In genomic region chr20:37131486-37131885, GRCh38 we compare ENCODE assay signal across 23 cellular contexts. TPM values are rescaled to one million over a fixed set of nuclear protein-coding genes. Genes with fewer than 3 reads are reported as not detected.
DNase-seq lines count a peak whose midpoint lies in the region; ATAC-seq and TF ChIP-seq lines count a peak whose summit lies in the region.
"Had no signal": no experiment of that assay in that cellular context is flagged by ENCODE, and none has a peak within 500 bp of the region (broad histone marks: within the 10 kb centered on the region; RNA-seq: fewer than 3 reads in every experiment).

No MANE protein-coding gene starts in this region.

- H2BK15ac ChIP-seq in IMR-90 (ENCODE audit: low read depth, low read length): no peak overlapping the region

- H3K27me3 ChIP-seq in IMR-90 (ENCODE audit: control insufficient read depth, insufficient read depth, low read length): peaks cover 9% of the 10 kb centered on the region
- H3K27me3 ChIP-seq: BLaER1 treated with 17β-estradiol and CSF1 and Interleukin-3, amounts not matched to agents 10 nM and 100 nM had no signal

- H3K56ac ChIP-seq in IMR-90 (ENCODE audit: extremely low read depth, insufficient read depth, low read length): no peak overlapping the region

- no peaks in the 10 kb centered on the region for H3K9me3 ChIP-seq in IMR-90 (ENCODE audit: control insufficient read depth, insufficient read depth, low read length)
- H3K9me3 ChIP-seq: A549, HAP-1, MG63 had no signal

- H3K27me3 Mint-ChIP-seq in activated T-helper 1 cell treated with anti-CD3 and anti-CD28 coated beads, Interleukin-12 subunit alpha, Interleukin-12 subunit beta, Interleukin-2, Interleukin-4 antibody, amounts not matched to agents 30 ng/mL and 10 ng/mL and 1 ng/mL, durations not matched to agents 14 hours and 24 hours and 36 hours (ENCODE audit: insufficient read depth): peaks cover 24% of the 10 kb centered on the region
- H3K27me3 Mint-ChIP-seq: CD4-positive, alpha-beta T cell had no signal

- no peaks in the 10 kb centered on the region for H3K4me1 ChIP-seq in IMR-90 (ENCODE audit: control insufficient read depth, insufficient read depth, low read length)
- H3K4me1 ChIP-seq: A549, HAP-1 had no signal

- H4K20me1 ChIP-seq in IMR-90 (ENCODE audit: insufficient read depth, low read length): no peaks in the 10 kb centered on the region
- H4K20me1 ChIP-seq: BLaER1 treated with 17β-estradiol and CSF1 and Interleukin-3, amounts not matched to agents 10 nM and 100 nM had no signal

- H3K4me3 ChIP-seq in IMR-90 (ENCODE audit: insufficient read depth, low read depth, low read length) (no peak overlapping the region), skeletal muscle cell (ENCODE audit: low read depth, low read length) (no peak overlapping the region)
- H3K4me3 ChIP-seq: A549; BLaER1 treated with 17β-estradiol and CSF1 and Interleukin-3, amounts not matched to agents 10 nM and 100 nM; HAP-1; MG63 had no signal

- no peak overlapping the region for H2AK5ac ChIP-seq in IMR-90 (ENCODE audit: low read depth, low read length)

- H3K4me2 ChIP-seq in IMR-90 (ENCODE audit: low read depth, low read length): no peak overlapping the region
- H3K4me2 ChIP-seq: A549; BLaER1 treated with 17β-estradiol and CSF1 and Interleukin-3, amounts not matched to agents 10 nM and 100 nM had no signal

- no peaks in the 10 kb centered on the region for H3K79me1 ChIP-seq in IMR-90 (ENCODE audit: low read depth in 1 of 2, low read length in 2 of 2)

- H2BK5ac ChIP-seq in IMR-90 (ENCODE audit: low read depth, low read length, poor library complexity, severe bottlenecking): no peak overlapping the region

- H3K4me3 Mint-ChIP-seq in activated T-helper 1 cell treated with anti-CD3 and anti-CD28 coated beads, Interleukin-12 subunit alpha, Interleukin-12 subunit beta, Interleukin-2, Interleukin-4 antibody, amounts not matched to agents 30 ng/mL and 10 ng/mL and 1 ng/mL, durations not matched to agents 14 hours and 24 hours and 36 hours: no peak overlapping the region
- H3K4me3 Mint-ChIP-seq: CD4-positive, alpha-beta T cell; HFFc6 had no signal

- H3K23ac ChIP-seq in IMR-90 (ENCODE audit: low read depth, low read length): no peak overlapping the region

- TF ChIP-seq RAD21 in IMR-90 (IDR thresholded peaks at IDR 0.05; ENCODE audit: low read length): no peak

- no peak overlapping the region for H2BK120ac ChIP-seq in IMR-90 (ENCODE audit: low read depth, low read length)

- no peak overlapping the region for H4K8ac ChIP-seq in IMR-90 (ENCODE audit: low read depth in 2 of 2, low read length in 2 of 2)

- H3K36me3 Mint-ChIP-seq in activated T-helper 1 cell treated with anti-CD3 and anti-CD28 coated beads, Interleukin-12 subunit alpha, Interleukin-12 subunit beta, Interleukin-2, Interleukin-4 antibody, amounts not matched to agents 30 ng/mL and 10 ng/mL and 1 ng/mL, durations not matched to agents 14 hours and 24 hours and 36 hours (ENCODE audit: low read depth): no peaks in the 10 kb centered on the region

- intact Hi-C loops in IMR-90 (cut with micrococcal nuclease): no loop called here
- intact Hi-C loops in activated T-helper 1 cell treated with anti-CD3 and anti-CD28 coated beads, Interleukin-12 subunit alpha, Interleukin-12 subunit beta, Interleukin-2, Interleukin-4 antibody, amounts not matched to agents 30 ng/mL and 10 ng/mL and 1 ng/mL, durations not matched to agents 14 hours and 24 hours and 36 hours (cut with micrococcal nuclease): no loop called here

- H3K18ac ChIP-seq in IMR-90 (ENCODE audit: low read depth, low read length): no peak overlapping the region

- H3K4me1 Mint-ChIP-seq in activated T-helper 1 cell treated with anti-CD3 and anti-CD28 coated beads, Interleukin-12 subunit alpha, Interleukin-12 subunit beta, Interleukin-2, Interleukin-4 antibody, amounts not matched to agents 30 ng/mL and 10 ng/mL and 1 ng/mL, durations not matched to agents 14 hours and 24 hours and 36 hours (ENCODE audit: low read depth): no peaks in the 10 kb centered on the region

- POLR2A ChIA-PET in IMR-90 (lab: Charles Lee; ENCODE audit: unreplicated experiment): no interaction called here

- H2AK9ac ChIP-seq in IMR-90 (replicated peaks; ENCODE audit: low read depth, low read length, poor library complexity): no peak overlapping the region

- no CpG with 5 or more reads among the region's 3 CpGs for WGBS in IMR-90 (ENCODE audit: extremely low coverage in 2 of 2, insufficient read length in 1 of 2), 2 experiments

- no peak overlapping the region for H4K91ac ChIP-seq in IMR-90 (ENCODE audit: insufficient read depth, low read depth, low read length)

- ATAC-seq in IMR-90 (ENCODE audit: low read depth): peak; percentile 37; the same call in 1 of the 2 replicates
- ATAC-seq in HG02884 (IDR thresholded peaks at IDR 0.05; ENCODE audit: unreplicated experiment): no peak
- ATAC-seq in HG03095 (IDR thresholded peaks at IDR 0.05; ENCODE audit: unreplicated experiment): no peak
- ATAC-seq: A549 had no signal

- no peak overlapping the region for H4K5ac ChIP-seq in IMR-90 (ENCODE audit: low read depth, low read length)

- H3K9ac ChIP-seq in IMR-90 (ENCODE audit: low read depth, low read length): no peak overlapping the region
- H3K9ac ChIP-seq: BLaER1 treated with 17β-estradiol and CSF1 and Interleukin-3, amounts not matched to agents 10 nM and 100 nM had no signal

- no peak overlapping the region for H2AFZ ChIP-seq in IMR-90 (replicated peaks; ENCODE audit: low read length, poor library complexity)

- no peak for TF ChIP-seq CTCF in IMR-90 (conservative IDR thresholded peaks at IDR 0.05; ENCODE audit: low read depth, low read length)

- H3K4ac ChIP-seq in IMR-90 (ENCODE audit: low read depth, low read length): no peak overlapping the region

- no peak overlapping the region for H2BK20ac ChIP-seq in IMR-90 (ENCODE audit: low read depth, low read length)

- no peak for DNase-seq in IMR-90
- peak; percentile 7 for DNase-seq in amniotic epithelial cell (ENCODE audit: low read depth)
- peak; percentile 39 for DNase-seq in fibroblast of peridontal ligament (ENCODE audit: extremely low read depth)
- peak; percentile 27 for DNase-seq in skeletal muscle cell (ENCODE audit: low read depth)
- DNase-seq in activated T-helper 1 cell treated with anti-CD3 and anti-CD28 coated beads, Interleukin-12 subunit alpha, Interleukin-12 subunit beta, Interleukin-2, Interleukin-4 antibody, amounts not matched to agents 30 ng/mL and 10 ng/mL and 1 ng/mL, durations not matched to agents 14 hours and 24 hours and 36 hours (ENCODE audit: low spot score): no peak
- DNase-seq: AML-193; CD4-positive, alpha-beta T cell; DMS53; GOT3; HFFc6; MG63; NCI-H1105 treated with DMSO at 0.1 percent for 48 hours; NCI-H146; NCI-H1930; NCI-H2227 treated with DMSO at 0.1 percent for 48 hours; NCI-H526 treated with DMSO at 0.1 percent for 48 hours; SHP77 had no signal

- no peaks in the 10 kb centered on the region for H3K9me3 Mint-ChIP-seq in activated T-helper 1 cell treated with anti-CD3 and anti-CD28 coated beads, Interleukin-12 subunit alpha, Interleukin-12 subunit beta, Interleukin-2, Interleukin-4 antibody, amounts not matched to agents 30 ng/mL and 10 ng/mL and 1 ng/mL, durations not matched to agents 14 hours and 24 hours and 36 hours
- H3K9me3 Mint-ChIP-seq: CD4-positive, alpha-beta T cell had no signal

- TF ChIP-seq POLR2A in IMR-90 (IDR thresholded peaks at IDR 0.05; ENCODE audit: low read depth, low read length): no peak

- no peaks in the 10 kb centered on the region for H3K9me1 ChIP-seq in IMR-90 (ENCODE audit: insufficient read depth, low read length)

- in situ Hi-C loops in IMR-90 (cut with MboI; ENCODE audit: low sequenced_read_pairs): no loop called here

- BruUV-seq in IMR-90 (replicated peaks; lab: Mats Ljungman, UMichigan): no TSS peak

- dilution Hi-C loops in IMR-90 (cut with HindIII; ENCODE audit: low sequenced_read_pairs, unreplicated experiment): no loop called here

- H3K27ac Mint-ChIP-seq in activated T-helper 1 cell treated with anti-CD3 and anti-CD28 coated beads, Interleukin-12 subunit alpha, Interleukin-12 subunit beta, Interleukin-2, Interleukin-4 antibody, amounts not matched to agents 30 ng/mL and 10 ng/mL and 1 ng/mL, durations not matched to agents 14 hours and 24 hours and 36 hours: no peak overlapping the region
- H3K27ac Mint-ChIP-seq: CD4-positive, alpha-beta T cell; HFFc6 had no signal

- CTCF ChIA-PET in IMR-90 (lab: Yijun Ruan, JAX): no interaction called here

- H3K27ac ChIP-seq in IMR-90 (ENCODE audit: insufficient read depth, low read length): no peak overlapping the region
- H3K27ac ChIP-seq: A549; BLaER1 treated with 17β-estradiol and CSF1 and Interleukin-3, amounts not matched to agents 10 nM and 100 nM; RWPE1 had no signal

- H3K14ac ChIP-seq in IMR-90 (replicated peaks; ENCODE audit: low read depth, low read length): no peak overlapping the region

- no peaks in the 10 kb centered on the region for H3K36me3 ChIP-seq in IMR-90 (ENCODE audit: control insufficient read depth, insufficient read depth, low read length)
- H3K36me3 ChIP-seq: BLaER1 treated with 17β-estradiol and CSF1 and Interleukin-3, amounts not matched to agents 10 nM and 100 nM; HAP-1; MG63 had no signal

TF ChIP-seq in IMR-90, 13 proteins besides CTCF, POLR2A, EP300 and RAD21 (continues in another document):
- TF ChIP-seq FOS (IDR thresholded peaks at IDR 0.05; ENCODE audit: low read depth, low read length): no peak

RNA-seq across cellular contexts. Expression of gene RBL1, which starts 35.7 kb away (rescaled TPM):
- 7.5 and 10.8 TPM in 2 replicates for total RNA-seq in IMR-90 (2012; rRNA removed)
- polyA plus RNA-seq in IMR-90 (2012; rRNA removed): 2.6 and 3.3 TPM in 2 replicates
- 0.42 and 0.84 TPM in 2 replicates for polyA plus RNA-seq in IMR-90 (2012; cell fraction: cytosol; rRNA removed)
- 1.9 TPM in 2 replicates for polyA plus RNA-seq in IMR-90 (2012; cell fraction: nucleus; rRNA removed; ENCODE audit: low replicate concordance)
- 49.2 and 53.7 TPM in 2 replicates for total RNA-seq in activated T-helper 1 cell treated with anti-CD3 and anti-CD28 coated beads, Interleukin-12 subunit alpha, Interleukin-12 subunit beta, Interleukin-2, Interleukin-4 antibody, amounts not matched to agents 30 ng/mL and 10 ng/mL and 1 ng/mL, durations not matched to agents 14 hours and 24 hours and 36 hours

RNA-seq across cellular contexts. Expression of gene RPN2, which starts 47.6 kb away (rescaled TPM):
- total RNA-seq in IMR-90 (2012; rRNA removed): 232 and 305 TPM in 2 replicates
- 468 and 481 TPM in 2 replicates for polyA plus RNA-seq in IMR-90 (2012; rRNA removed)
- polyA plus RNA-seq in IMR-90 (2012; cell fraction: cytosol; rRNA removed): 279 and 282 TPM in 2 replicates
- polyA plus RNA-seq in IMR-90 (2012; cell fraction: nucleus; rRNA removed; ENCODE audit: low replicate concordance): 170 and 221 TPM in 2 replicates
- 223 and 234 TPM in 2 replicates for total RNA-seq in activated T-helper 1 cell treated with anti-CD3 and anti-CD28 coated beads, Interleukin-12 subunit alpha, Interleukin-12 subunit beta, Interleukin-2, Interleukin-4 antibody, amounts not matched to agents 30 ng/mL and 10 ng/mL and 1 ng/mL, durations not matched to agents 14 hours and 24 hours and 36 hours

RNA-seq across cellular contexts. Expression of gene MROH8, which starts 47.9 kb away (rescaled TPM):
- 1.1 and 1.8 TPM in 2 replicates for total RNA-seq in IMR-90 (2012; rRNA removed)
- polyA plus RNA-seq in IMR-90 (2012; rRNA removed): 0.62 and 1.3 TPM in 2 replicates
- 0.55 and 0.96 TPM in 2 replicates for polyA plus RNA-seq in IMR-90 (2012; cell fraction: cytosol; rRNA removed)
- 0.74 and 2.4 TPM in 2 replicates for polyA plus RNA-seq in IMR-90 (2012; cell fraction: nucleus; rRNA removed; ENCODE audit: low replicate concordance)
- 1.1 and 1.3 TPM in 2 replicates for total RNA-seq in activated T-helper 1 cell treated with anti-CD3 and anti-CD28 coated beads, Interleukin-12 subunit alpha, Interleukin-12 subunit beta, Interleukin-2, Interleukin-4 antibody, amounts not matched to agents 30 ng/mL and 10 ng/mL and 1 ng/mL, durations not matched to agents 14 hours and 24 hours and 36 hours

Comparison
In these comparisons a context has a peak if more than half of its experiments do, and no peak if none do; other contexts are left out.
1. DNase-seq: peak in amniotic epithelial cell (single experiment), fibroblast of peridontal ligament (single experiment) and skeletal muscle cell (single experiment); none in IMR-90 (single experiment) and activated T-helper 1 cell treated with anti-CD3 and anti-CD28 coated beads, Interleukin-12 subunit alpha, Interleukin-12 subunit beta, Interleukin-2, Interleukin-4 antibody, amounts not matched to agents 30 ng/mL and 10 ng/mL and 1 ng/mL, durations not matched to agents 14 hours and 24 hours and 36 hours (single experiment).